13 cellular contexts compared by ENCODE assay signal in the genomic region with DNA sequence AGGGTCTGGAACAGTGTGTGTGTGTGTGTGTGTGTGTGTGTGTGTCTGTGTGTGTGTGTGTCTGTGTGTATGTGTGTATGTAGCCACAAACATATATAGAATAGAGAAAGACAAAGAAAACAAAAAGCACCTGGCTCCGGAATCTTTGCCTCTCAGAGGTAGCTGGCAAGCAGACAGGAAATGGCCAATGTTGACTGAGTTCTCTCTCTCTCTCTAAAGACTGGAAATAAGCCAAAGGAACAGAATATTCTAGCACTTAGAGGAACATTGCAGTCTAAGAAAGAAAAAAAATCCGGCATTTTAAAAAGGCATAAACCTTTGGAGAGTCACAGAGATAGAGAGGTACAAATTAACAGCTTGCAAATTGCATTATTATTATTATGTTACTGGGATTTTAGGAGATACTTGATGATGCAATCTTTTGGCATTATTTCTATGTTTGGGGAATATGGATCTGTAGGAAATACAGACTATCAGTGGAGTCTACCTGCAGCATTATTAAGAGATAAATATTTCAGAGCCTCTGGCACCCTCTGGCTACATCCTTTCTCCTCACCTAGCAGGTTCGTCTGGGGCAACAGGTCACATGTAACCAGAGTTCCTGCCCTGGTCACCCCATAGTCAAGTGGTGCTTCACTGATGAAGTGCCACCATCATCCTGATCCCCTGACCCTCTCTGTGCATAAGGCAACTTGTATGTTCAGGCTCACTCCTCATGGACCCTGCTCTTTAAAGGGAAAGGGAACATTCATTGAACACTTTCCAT.
DNase-seq lines count a peak whose midpoint lies in the region; ATAC-seq and TF ChIP-seq lines count a peak whose summit lies in the region.
"Had no signal": no experiment of that assay in that cellular context is flagged by ENCODE, and none has a peak within 500 bp of the region (broad histone marks: within the 10 kb centered on the region; RNA-seq: fewer than 3 reads in every experiment).

No MANE protein-coding gene starts in this region.

- no peaks in the 10 kb centered on the region for H3K27me3 ChIP-seq in right lobe of liver

- WGBS in right lobe of liver (ENCODE audit: insufficient coverage, low coverage, low lambda C conversion rate, missing lambda C conversion rate), result 7% methylated on average over 3 of the region's 3 CpGs

- H3K4me3 Mint-ChIP-seq in Calu3 (ENCODE audit: low read depth, unreplicated experiment), result no peak overlapping the region
- H3K4me3 Mint-ChIP-seq: activated naive CD8-positive, alpha-beta T cell; B cell; T-helper 2 cell treated with Interferon-gamma antibody and Interleukin-4, amounts not matched to agents 5 μg/mL and 100 μg/mL, for 36 hours had no signal

- peaks cover 0 to 6% (median 0%) of the 10 kb centered on the region in 4 donors for H3K4me1 ChIP-seq in right lobe of liver

- no peak overlapping the region for H3K27ac ChIP-seq in right lobe of liver

- DNase-seq in DMS79 (lab: John Stamatoyannopoulos, UW) (peak; percentile 44), NCI-H1436 treated with DMSO at 0.1 percent for 48 hours (lab: John Stamatoyannopoulos, UW) (peak; percentile 75), SHP77 (lab: John Stamatoyannopoulos, UW) (peak; percentile 50 to 57), right lobe of liver (peak in 1 of 3 donors; percentile 56), Calu3 (no peak), OCI-M2 (lab: John Stamatoyannopoulos, UW; ENCODE audit: unreplicated experiment) (no peak)
- DNase-seq in stimulated activated CD4-positive, alpha-beta T cell treated with anti-CD3 and anti-CD28 coated beads, Interleukin-4, amount 100 ng/mL, for 1 hour, result no peak
- DNase-seq: Karpas-422, right cardiac atrium had no signal

- peaks cover 10% of the 10 kb centered on the region for H3K4me1 Mint-ChIP-seq in Calu3 (ENCODE audit: low read depth, unreplicated experiment)
- H3K4me1 Mint-ChIP-seq: B cell had no signal

- intact Hi-C loops in right lobe of liver (cut with DNase I) (no loop called here), Calu3 (cut with micrococcal nuclease; ENCODE audit: unreplicated experiment) (no loop called here)

- ATAC-seq in right lobe of liver, result peak; percentile 70 to 82 (median 73)
- ATAC-seq in HG03108 (IDR thresholded peaks at IDR 0.05; ENCODE audit: unreplicated experiment), result no peak
- ATAC-seq: right cardiac atrium had no signal

- H3K27ac Mint-ChIP-seq in Calu3 (ENCODE audit: unreplicated experiment), result no peak overlapping the region
- H3K27ac Mint-ChIP-seq: activated naive CD8-positive, alpha-beta T cell; B cell; T-helper 2 cell treated with Interferon-gamma antibody and Interleukin-4, amounts not matched to agents 5 μg/mL and 100 μg/mL, for 36 hours had no signal

- TF ChIP-seq CTCF in right lobe of liver (IDR thresholded peaks at IDR 0.05), result peak in 2 of 4 donors; percentile 10 to 23
- TF ChIP-seq CTCF in Calu3 (IDR thresholded peaks at IDR 0.05; ENCODE audit: unreplicated experiment), result no peak

- no peaks in the 10 kb centered on the region for H3K36me3 Mint-ChIP-seq in Calu3 (ENCODE audit: insufficient read depth, unreplicated experiment)
- H3K36me3 Mint-ChIP-seq: activated naive CD8-positive, alpha-beta T cell had no signal

- no peaks in the 10 kb centered on the region for H3K9me3 ChIP-seq in right lobe of liver

- H3K9me3 Mint-ChIP-seq in Calu3 (ENCODE audit: low read depth, unreplicated experiment), result peaks cover 4% of the 10 kb centered on the region

- no peaks in the 10 kb centered on the region for H3K36me3 ChIP-seq in right lobe of liver

- BruUV-seq in Calu3 (replicated peaks; lab: Mats Ljungman, UMichigan), result no TSS peak

- H3K4me3 ChIP-seq in right lobe of liver, result no peak overlapping the region

- TF ChIP-seq POLR2A in right lobe of liver (IDR thresholded peaks at IDR 0.05), result no peak

- H3K27me3 Mint-ChIP-seq in Calu3 (ENCODE audit: unreplicated experiment), result no peaks in the 10 kb centered on the region
- H3K27me3 Mint-ChIP-seq: activated naive CD8-positive, alpha-beta T cell had no signal

- CTCF ChIA-PET in Calu3 (lab: Charles Lee), result interaction anchor here (0.6 to 1.0 kb wide), 3 partner anchors 103 to 477 kb away, joined by 3 read pairs; no protein-coding TSS in a partner anchor

Comparison
In these comparisons a context has a peak if more than half of its experiments do, and no peak if none do; other contexts are left out.
1. DNase-seq: peak in DMS79 (single experiment), NCI-H1436 treated with DMSO at 0.1 percent for 48 hours (single experiment) and SHP77 (2 of 2); none in stimulated activated CD4-positive, alpha-beta T cell treated with anti-CD3 and anti-CD28 coated beads, Interleukin-4, amount 100 ng/mL, for 1 hour (single experiment), Calu3 (single experiment) and OCI-M2 (single experiment).